Comparison of ENCODE assay signal across 28 cellular contexts in genomic region chr10:65030263-65030662, GRCh38.
"Had no signal": no experiment of that assay in that cellular context is flagged by ENCODE, and none has a peak within 500 bp of the region (broad histone marks: within the 10 kb centered on the region; RNA-seq: fewer than 3 reads in every experiment).

No MANE protein-coding gene starts in this region.

- DNase-seq: colonic mucosa; cortex of kidney; dermis blood vessel endothelial cell; dorsolateral prefrontal cortex; effector CD4-positive, alpha-beta T cell; effector CD8-positive, alpha-beta T cell; effector memory CD4-positive, alpha-beta T cell; effector memory CD8-positive, alpha-beta T cell; endodermal cell; erythroblast; esophagus squamous epithelium; foreskin fibroblast; foreskin keratinocyte; foreskin melanocyte; gastrocnemius medialis; glutamatergic neuron; head of caudate nucleus; heart left ventricle; heart right ventricle had no signal

- ATAC-seq: effector memory CD8-positive, alpha-beta T cell; esophagus mucosa; foreskin keratinocyte; gastrocnemius medialis; gastroesophageal sphincter; heart left ventricle; heart right ventricle had no signal

- H3K27ac ChIP-seq: colonic mucosa, coronary artery, dorsolateral prefrontal cortex, epithelial cell of prostate, esophagus muscularis mucosa, esophagus squamous epithelium, foreskin keratinocyte, gastrocnemius medialis, gastroesophageal sphincter, heart left ventricle, heart right ventricle had no signal

- H3K4me3 ChIP-seq: colonic mucosa, coronary artery, dorsolateral prefrontal cortex, esophagus muscularis mucosa, esophagus squamous epithelium, gastrocnemius medialis, gastroesophageal sphincter, heart left ventricle, heart right ventricle had no signal

- H3K27me3 Mint-ChIP-seq: dendritic cell treated with granulocyte-macrophage colony-stimulating factor and Interleukin-4, amounts not matched to agents 40 ng/mL and 50 ng/mL, for 4 days; effector memory CD8-positive, alpha-beta T cell had no signal

- H3K4me1 ChIP-seq: colonic mucosa, esophagus squamous epithelium, foreskin keratinocyte, gastrocnemius medialis, heart left ventricle, heart right ventricle had no signal

- H3K27me3 ChIP-seq: colonic mucosa, dorsolateral prefrontal cortex, esophagus muscularis mucosa, esophagus squamous epithelium, foreskin keratinocyte, gastrocnemius medialis, gastroesophageal sphincter, heart left ventricle, heart right ventricle had no signal

- H3K36me3 ChIP-seq: colonic mucosa, esophagus muscularis mucosa, esophagus squamous epithelium, gastrocnemius medialis, gastroesophageal sphincter, heart left ventricle, heart right ventricle had no signal

- H3K27ac Mint-ChIP-seq: dendritic cell treated with granulocyte-macrophage colony-stimulating factor and Interleukin-4, amounts not matched to agents 40 ng/mL and 50 ng/mL, for 4 days; effector memory CD8-positive, alpha-beta T cell; endodermal cell had no signal

- H3K9me3 ChIP-seq: colonic mucosa, gastrocnemius medialis had no signal

- FAIRE-seq: colon, endometrium, endothelial cell of umbilical vein had no signal

- H3K4me3 Mint-ChIP-seq: dendritic cell treated with granulocyte-macrophage colony-stimulating factor and Interleukin-4, amounts not matched to agents 40 ng/mL and 50 ng/mL, for 4 days; effector memory CD8-positive, alpha-beta T cell; endodermal cell had no signal
